ENCODE assay signal across 14 cellular contexts in the genomic region with DNA sequence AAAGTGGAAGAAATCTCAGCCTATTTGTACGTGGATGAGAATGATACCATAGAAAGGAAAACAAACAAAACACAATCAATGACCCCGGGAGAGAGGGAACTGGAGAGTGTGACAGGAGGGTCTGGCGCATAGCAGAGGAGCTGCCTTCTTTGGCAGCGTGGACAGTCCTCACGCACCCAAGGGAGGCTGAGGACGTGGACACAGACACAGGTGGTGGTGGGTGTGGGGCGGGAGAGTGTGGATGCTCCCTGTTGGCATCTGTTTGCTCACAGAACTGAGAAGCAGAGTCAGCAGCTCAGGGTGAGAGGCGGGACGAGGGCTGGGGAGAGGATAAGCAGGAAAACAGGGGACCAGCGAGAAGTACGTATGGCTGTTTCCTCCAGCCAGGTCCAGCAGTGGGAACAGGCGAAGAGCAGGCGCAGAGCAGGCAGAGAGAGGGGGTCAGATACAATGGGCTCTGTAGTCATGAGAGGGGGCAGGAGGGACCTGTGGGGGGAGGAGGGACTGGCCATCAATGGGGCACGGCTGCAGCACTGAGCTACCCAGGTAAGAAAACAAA.
"Had no signal": no experiment of that assay in that cellular context is flagged by ENCODE, and none has a peak within 500 bp of the region (broad histone marks: within the 10 kb centered on the region; RNA-seq: fewer than 3 reads in every experiment).

No MANE protein-coding gene starts in this region.

- H3K36me3 Mint-ChIP-seq: activated naive CD4-positive, alpha-beta T cell treated with anti-CD3 and anti-CD28 coated beads, Interleukin-2, amount 50 U/mL, for 72 hours had no signal

- H3K4me3 Mint-ChIP-seq: activated CD4-positive, alpha-beta memory T cell treated with anti-CD3 and anti-CD28 coated beads, Interleukin-2, amount 10 ng/mL, durations not matched to agents 7 days and 5 days; activated CD4-positive, alpha-beta T cell treated with anti-CD3 and anti-CD28 coated beads for 36 hours; activated T-cell treated with anti-CD3 and anti-CD28 coated beads, Interleukin-2, amount 50 U/mL, for 24 hours; stimulated activated memory B cell treated with anti-CD40 and anti-IgM and Interleukin-4, amounts not matched to agents 10 μg/mL and 1 μg/mL and 100 μg/mL, for 72 hours had no signal

- ATAC-seq: activated CD4-positive, alpha-beta T cell treated with anti-CD3 and anti-CD28 coated beads for 36 hours; activated naive CD4-positive, alpha-beta T cell treated with anti-CD3 and anti-CD28 coated beads, Interleukin-2, amount 50 U/mL, for 72 hours; heart right ventricle; left cardiac atrium; pancreas; stimulated activated memory B cell treated with anti-CD40 and anti-IgM and Interleukin-4, amounts not matched to agents 10 μg/mL and 1 μg/mL and 100 μg/mL, for 72 hours had no signal

- H3K27me3 Mint-ChIP-seq: activated T-cell treated with anti-CD3 and anti-CD28 coated beads, Interleukin-2, amount 50 U/mL, for 24 hours had no signal

- H3K9me3 ChIP-seq: pancreas, thyroid gland had no signal

- H3K27me3 ChIP-seq: cardiac muscle cell, heart right ventricle, pancreas, thyroid gland had no signal

- H3K27ac Mint-ChIP-seq: activated CD4-positive, alpha-beta memory T cell treated with anti-CD3 and anti-CD28 coated beads, Interleukin-2, amount 10 ng/mL, durations not matched to agents 7 days and 5 days; activated CD4-positive, alpha-beta T cell treated with anti-CD3 and anti-CD28 coated beads for 36 hours; activated naive CD4-positive, alpha-beta T cell treated with anti-CD3 and anti-CD28 coated beads, Interleukin-2, amount 50 U/mL, for 72 hours; activated T-cell treated with anti-CD3 and anti-CD28 coated beads, Interleukin-2, amount 50 U/mL, for 24 hours; stimulated activated memory B cell treated with anti-CD40 and anti-IgM and Interleukin-4, amounts not matched to agents 10 μg/mL and 1 μg/mL and 100 μg/mL, for 72 hours had no signal

- H3K27ac ChIP-seq: cardiac muscle cell, epithelial cell of prostate, heart right ventricle, pancreas, thyroid gland, WERI-Rb-1 had no signal

- H3K9me3 Mint-ChIP-seq: activated CD4-positive, alpha-beta memory T cell treated with anti-CD3 and anti-CD28 coated beads, Interleukin-2, amount 10 ng/mL, durations not matched to agents 7 days and 5 days; activated naive CD4-positive, alpha-beta T cell treated with anti-CD3 and anti-CD28 coated beads, Interleukin-2, amount 50 U/mL, for 72 hours; activated T-cell treated with anti-CD3 and anti-CD28 coated beads, Interleukin-2, amount 50 U/mL, for 24 hours had no signal

- H3K4me1 Mint-ChIP-seq: activated CD4-positive, alpha-beta memory T cell treated with anti-CD3 and anti-CD28 coated beads, Interleukin-2, amount 10 ng/mL, durations not matched to agents 7 days and 5 days; activated CD4-positive, alpha-beta T cell treated with anti-CD3 and anti-CD28 coated beads for 36 hours; stimulated activated memory B cell treated with anti-CD40 and anti-IgM and Interleukin-4, amounts not matched to agents 10 μg/mL and 1 μg/mL and 100 μg/mL, for 72 hours had no signal

- DNase-seq: activated CD4-positive, alpha-beta memory T cell treated with anti-CD3 and anti-CD28 coated beads, Interleukin-2, amount 10 ng/mL, durations not matched to agents 7 days and 5 days; activated CD4-positive, alpha-beta T cell treated with anti-CD3 and anti-CD28 coated beads for 36 hours; activated gamma-delta T cell; activated T-cell treated with anti-CD3 and anti-CD28 coated beads, Interleukin-2, amount 50 U/mL, for 24 hours; heart right ventricle; left cardiac atrium; stimulated activated CD4-positive, alpha-beta T cell treated with anti-CD3 and anti-CD28 coated beads, Interleukin-2, amount 100 ng/mL, for 48 hours; thyroid gland; WERI-Rb-1 had no signal
